In genomic region chr9:131668439-131669233, GRCh38 we compare ENCODE assay signal across 8 cellular contexts.
DNase-seq lines count a peak whose midpoint lies in the region; ATAC-seq and TF ChIP-seq lines count a peak whose summit lies in the region.

No MANE protein-coding gene starts in this region.

- H3K27me3 ChIP-seq in cardiac muscle cell (no peaks in the 10 kb centered on the region), Loucy (ENCODE audit: insufficient read depth, low read length, poor library complexity, severe bottlenecking) (no peaks in the 10 kb centered on the region), duodenal mucosa (ENCODE audit: control insufficient read depth in 1 of 2, insufficient read depth in 2 of 2, low read length in 2 of 2) (no peaks in the 10 kb centered on the region), neural progenitor cell (no peaks in the 10 kb centered on the region), thyroid gland (no peaks in the 10 kb centered on the region)

- 0 out of 2 replicates have a peak, but pooled peaks cover 3% of the 10 kb centered on the region for H3F3A ChIP-seq in Loucy (ENCODE audit: low read depth)
- H3F3A ChIP-seq in neural progenitor cell (ENCODE audit: low read depth), result peaks cover 12% of the 10 kb centered on the region

- H3K27me3 Mint-ChIP-seq in neural progenitor cell (ENCODE audit: insufficient read depth, low read depth), result no peaks in the 10 kb centered on the region

- peak overlapping the region; percentile 94 for H3K27ac Mint-ChIP-seq in neural progenitor cell

- H3K27ac ChIP-seq in cardiac muscle cell, result peak overlapping the region; percentile 28
- H3K27ac ChIP-seq in duodenal mucosa (ENCODE audit: low read depth, low read length), result peak overlapping the region; percentile 80
- H3K27ac ChIP-seq in neural progenitor cell, result no peak overlapping the region
- H3K27ac ChIP-seq in thyroid gland, result peak overlapping the region; percentile 41 to 82 (median 71)

- no peaks in the 10 kb centered on the region for H3K9me3 ChIP-seq in cardiac muscle cell (ENCODE audit: low read depth)
- no peaks in the 10 kb centered on the region for H3K9me3 ChIP-seq in Loucy (ENCODE audit: insufficient read depth, low read depth, low read length)
- no peaks in the 10 kb centered on the region for H3K9me3 ChIP-seq in duodenal mucosa (ENCODE audit: control insufficient read depth in 1 of 2, low read length in 2 of 2)
- H3K9me3 ChIP-seq in neural progenitor cell (ENCODE audit: low read depth), result no peaks in the 10 kb centered on the region
- no peaks in the 10 kb centered on the region for H3K9me3 ChIP-seq in thyroid gland

- no peaks in the 10 kb centered on the region for H3K9me2 ChIP-seq in Loucy (replicated peaks; ENCODE audit: low read depth, low read length)

- peaks cover 49% of the 10 kb centered on the region for H3K4me1 Mint-ChIP-seq in neural progenitor cell

- H3K4me3 Mint-ChIP-seq in neural progenitor cell, result no peak overlapping the region

- H4K20me1 ChIP-seq in Loucy (ENCODE audit: insufficient read depth, low read length, poor library complexity, severe bottlenecking), result no peaks in the 10 kb centered on the region
- peaks cover 46% of the 10 kb centered on the region for H4K20me1 ChIP-seq in neural progenitor cell (ENCODE audit: low read depth)

- H3K36me3 ChIP-seq in cardiac muscle cell, result no peaks in the 10 kb centered on the region
- no peaks in the 10 kb centered on the region for H3K36me3 ChIP-seq in Loucy (ENCODE audit: insufficient read depth, low read length)
- no peaks in the 10 kb centered on the region for H3K36me3 ChIP-seq in duodenal mucosa (ENCODE audit: control insufficient read depth in 1 of 2, insufficient read depth in 2 of 2, low read length in 2 of 2)
- H3K36me3 ChIP-seq in neural progenitor cell, result no peaks in the 10 kb centered on the region
- H3K36me3 ChIP-seq in thyroid gland, result no peaks in the 10 kb centered on the region

- no peak for TF ChIP-seq CTCF in cardiac muscle cell (IDR thresholded peaks at IDR 0.05; ENCODE audit: low read depth, low read length)
- TF ChIP-seq CTCF in Loucy (conservative IDR thresholded peaks at IDR 0.05; ENCODE audit: low read length), result no peak; the same call in 1 of the 2 replicates
- TF ChIP-seq CTCF in neural progenitor cell (IDR thresholded peaks at IDR 0.05), result no peak
- no peak for TF ChIP-seq CTCF in thyroid gland (IDR thresholded peaks at IDR 0.05)

- intact Hi-C loops in cardiac septum (cut with DNase I) (loop anchor here (5.0 kb wide), 1 partner anchor 51 kb away; no protein-coding TSS in a partner anchor), thyroid gland (cut with DNase I) (no loop called here)

- H2AFZ ChIP-seq in Loucy (ENCODE audit: low read length) (no peak overlapping the region), neural progenitor cell (replicated peaks) (no peak overlapping the region)

- H3K4me3 ChIP-seq in cardiac muscle cell (no peak overlapping the region), Loucy (ENCODE audit: low read length, poor library complexity, severe bottlenecking) (peak overlapping the region; percentile 28), duodenal mucosa (ENCODE audit: low read depth in 1 of 2, low read length in 2 of 2) (peak overlapping the region in 1 of 2 donors; percentile 12), neural progenitor cell (no peak overlapping the region), thyroid gland (replicated peaks in 1 of 3) (no peak overlapping the region)

- peaks cover 10% of the 10 kb centered on the region for H3K36me3 Mint-ChIP-seq in neural progenitor cell

- H3K9ac ChIP-seq in Loucy (ENCODE audit: low read depth, low read length, poor library complexity, severe bottlenecking) (peak overlapping the region; percentile 63), duodenal mucosa (ENCODE audit: low read depth in 1 of 2, low read length in 2 of 2) (peak overlapping the region; percentile 35 to 44), neural progenitor cell (no peak overlapping the region)

- H3K4me1 ChIP-seq in cardiac muscle cell (ENCODE audit: low read depth), result peaks cover 32% of the 10 kb centered on the region
- H3K4me1 ChIP-seq in Loucy (ENCODE audit: insufficient read depth, low read length, poor library complexity, severe bottlenecking), result peaks cover 40% of the 10 kb centered on the region
- peaks cover 33 to 42% of the 10 kb centered on the region in 2 donors for H3K4me1 ChIP-seq in duodenal mucosa (ENCODE audit: control insufficient read depth in 1 of 2, insufficient read depth in 2 of 2, low read length in 2 of 2)
- H3K4me1 ChIP-seq in neural progenitor cell, result peaks cover 31% of the 10 kb centered on the region
- H3K4me1 ChIP-seq in thyroid gland, result peaks cover 28 to 66% of the 10 kb centered on the region in 2 donors

- H3K79me2 ChIP-seq in Loucy (ENCODE audit: insufficient read depth, low read length) (peaks cover 81% of the 10 kb centered on the region), neural progenitor cell (ENCODE audit: low read depth) (peaks cover 28% of the 10 kb centered on the region)

- peak in 1 of 2 donors; percentile 35 for DNase-seq in cardiac muscle cell (ENCODE audit: low read depth in 1 of 2, low spot score in 1 of 2)
- DNase-seq in cardiac septum (ENCODE audit: low spot score), result no peak
- peak; percentile 64 to 66 for DNase-seq in activated CD4-positive, alpha-beta T cell treated with anti-CD3 and anti-CD28 coated beads, Interleukin-2, amount 50 U/mL, for 4 hours
- no peak for DNase-seq in neural progenitor cell (ENCODE audit: low spot score)
- DNase-seq in thyroid gland, result peak; percentile 63 to 67

- H3K9me3 Mint-ChIP-seq in neural progenitor cell, result peaks cover 9% of the 10 kb centered on the region

- no peak for ATAC-seq in HG02840 (IDR thresholded peaks at IDR 0.05; ENCODE audit: low FRiP score, unreplicated experiment)

- 41 to 51% methylated on average over 11 to 14 of the region's 14 CpGs for WGBS in thyroid gland, 2 donors

- H3K4me2 ChIP-seq in Loucy (ENCODE audit: low read depth, low read length, poor library complexity, severe bottlenecking), result peak overlapping the region; percentile 55
- no peak overlapping the region for H3K4me2 ChIP-seq in neural progenitor cell

- TF ChIP-seq POLR2A in thyroid gland (IDR thresholded peaks at IDR 0.05), result no peak

Comparison
In these comparisons a context has a peak if more than half of its experiments do, and no peak if none do; other contexts are left out.
1. DNase-seq: peak in activated CD4-positive, alpha-beta T cell treated with anti-CD3 and anti-CD28 coated beads, Interleukin-2, amount 50 U/mL, for 4 hours (2 of 2) and thyroid gland (2 of 2); none in cardiac septum (single experiment) and neural progenitor cell (single experiment).